1 cellular context compared by ENCODE assay signal in genomic region chr19:47719047-47719885, GRCh38.
TF ChIP-seq lines count a peak whose summit lies in the region.

No MANE protein-coding gene starts in this region.

TF ChIP-seq in H1, 55 proteins besides CTCF, POLR2A, EP300 and RAD21:
- TF ChIP-seq SUZ12 (IDR thresholded peaks at IDR 0.05; ENCODE audit: low read length) (no peak), MAX (IDR thresholded peaks at IDR 0.05) (peak; percentile 78)
TF ChIP-seq in H1: peak in this region for 1.
